ENCODE assay signal across 9 cellular contexts in genomic region chr11:111918390-111919256, GRCh38. TPM values are rescaled to one million over a fixed set of nuclear protein-coding genes. Genes with fewer than 3 reads are reported as not detected.
DNase-seq lines count a peak whose midpoint lies in the region; ATAC-seq lines count a peak whose summit lies in the region.
"Had no signal": no experiment of that assay in that cellular context is flagged by ENCODE, and none has a peak within 500 bp of the region (broad histone marks: within the 10 kb centered on the region; RNA-seq: fewer than 3 reads in every experiment).

TSS of gene C11orf52 (plus strand) at chr11:111918913. CDS start at chr11:111918973, 60 bp downstream.

- no peak for ATAC-seq in activated T-helper 17 cell treated with anti-CD3 and anti-CD28 coated beads, Interleukin-2, amount 50 U/mL, for 72 hours (replicated peaks)

- H3K9ac ChIP-seq in subcutaneous abdominal adipose tissue (ENCODE audit: low read length in 5 of 5), result peak within 1 kb of the TSS in 1 of 5 donors; percentile 22

- no peak within 1 kb of the TSS for H3K27ac Mint-ChIP-seq in activated T-helper 2 cell treated with anti-CD3 and anti-CD28 coated beads, Interferon-gamma antibody, Interleukin-2, Interleukin-4, amounts not matched to agents 10 μg/mL and 5 μg/mL and 100 μg/mL, durations not matched to agents 14 hours and 24 hours and 36 hours
- H3K27ac Mint-ChIP-seq in activated T-helper 17 cell treated with anti-CD3 and anti-CD28 coated beads, Interleukin-2, amount 50 U/mL, for 72 hours, result no peak within 1 kb of the TSS

- H3K36me3 ChIP-seq in subcutaneous abdominal adipose tissue (ENCODE audit: control insufficient read depth in 5 of 5, insufficient read depth in 5 of 5, low read length in 5 of 5), result no peaks in the 10 kb centered on the region

- H3K4me3 ChIP-seq in iPS-18c (ENCODE audit: insufficient read depth, low read depth, low read length), result 0 out of 2 replicates have a peak within 1 kb of the TSS, but pooled peaks have one; percentile 16
- H3K4me3 ChIP-seq in subcutaneous abdominal adipose tissue (ENCODE audit: low read depth in 1 of 5, low read length in 5 of 5), result peak within 1 kb of the TSS in 4 of 5 donors; percentile 29 to 44 (median 40)

- peak within 1 kb of the TSS; percentile 55 for H3K27ac ChIP-seq in subcutaneous abdominal adipose tissue (ENCODE audit: low read depth, low read length)

- no peak within 1 kb of the TSS for H3K4me3 Mint-ChIP-seq in activated T-helper 2 cell treated with anti-CD3 and anti-CD28 coated beads, Interferon-gamma antibody, Interleukin-2, Interleukin-4, amounts not matched to agents 10 μg/mL and 5 μg/mL and 100 μg/mL, durations not matched to agents 14 hours and 24 hours and 36 hours (ENCODE audit: low read depth)
- H3K4me3 Mint-ChIP-seq in activated T-helper 17 cell treated with anti-CD3 and anti-CD28 coated beads, Interleukin-2, amount 50 U/mL, for 72 hours, result no peak within 1 kb of the TSS

- intact Hi-C loops in activated T-helper 2 cell treated with anti-CD3 and anti-CD28 coated beads, Interferon-gamma antibody, Interleukin-2, Interleukin-4, amounts not matched to agents 10 μg/mL and 5 μg/mL and 100 μg/mL, durations not matched to agents 14 hours and 24 hours and 36 hours (cut with micrococcal nuclease), result no loop called here

- DNase-seq in LoVo (ENCODE audit: low spot score), result peak; percentile 85
- peak; percentile 74 to 86 for DNase-seq in SHP77 (lab: John Stamatoyannopoulos, UW)
- DNase-seq in Kasumi-1 (lab: John Stamatoyannopoulos, UW), result no peak
- DNase-seq in activated T-helper 2 cell treated with anti-CD3 and anti-CD28 coated beads, Interferon-gamma antibody, Interleukin-2, Interleukin-4, amounts not matched to agents 10 μg/mL and 5 μg/mL and 100 μg/mL, durations not matched to agents 14 hours and 24 hours and 36 hours (ENCODE audit: low spot score), result no peak
- DNase-seq in RKO (ENCODE audit: low spot score), result no peak
- DNase-seq: stimulated activated CD4-positive, alpha-beta T cell treated with anti-CD3 and anti-CD28 coated beads, Interleukin-4, amount 100 ng/mL, for 1 hour had no signal

- H3K9me3 ChIP-seq in iPS-18c (ENCODE audit: control insufficient read depth, insufficient read depth, low read length), result no peaks in the 10 kb centered on the region
- no peaks in the 10 kb centered on the region for H3K9me3 ChIP-seq in subcutaneous abdominal adipose tissue (ENCODE audit: control insufficient read depth in 5 of 5, low read length in 5 of 5)

- H3K9me3 Mint-ChIP-seq in activated T-helper 2 cell treated with anti-CD3 and anti-CD28 coated beads, Interferon-gamma antibody, Interleukin-2, Interleukin-4, amounts not matched to agents 10 μg/mL and 5 μg/mL and 100 μg/mL, durations not matched to agents 14 hours and 24 hours and 36 hours, result no peaks in the 10 kb centered on the region
- no peaks in the 10 kb centered on the region for H3K9me3 Mint-ChIP-seq in activated T-helper 17 cell treated with anti-CD3 and anti-CD28 coated beads, Interleukin-2, amount 50 U/mL, for 72 hours

- H3K27me3 ChIP-seq in subcutaneous abdominal adipose tissue (ENCODE audit: control insufficient read depth in 5 of 5, insufficient read depth in 4 of 5, low read length in 5 of 5), result no peaks in the 10 kb centered on the region

- peaks cover 6 to 39% (median 37%) of the 10 kb centered on the region in 5 donors for H3K4me1 ChIP-seq in subcutaneous abdominal adipose tissue (ENCODE audit: control insufficient read depth in 5 of 5, insufficient read depth in 5 of 5, low read length in 5 of 5)

- peaks cover 30% of the 10 kb centered on the region for H3K27me3 Mint-ChIP-seq in activated T-helper 2 cell treated with anti-CD3 and anti-CD28 coated beads, Interferon-gamma antibody, Interleukin-2, Interleukin-4, amounts not matched to agents 10 μg/mL and 5 μg/mL and 100 μg/mL, durations not matched to agents 14 hours and 24 hours and 36 hours (ENCODE audit: low read depth)
- peaks cover 26% of the 10 kb centered on the region for H3K27me3 Mint-ChIP-seq in activated T-helper 17 cell treated with anti-CD3 and anti-CD28 coated beads, Interleukin-2, amount 50 U/mL, for 72 hours

- H3K4me1 Mint-ChIP-seq in activated T-helper 2 cell treated with anti-CD3 and anti-CD28 coated beads, Interferon-gamma antibody, Interleukin-2, Interleukin-4, amounts not matched to agents 10 μg/mL and 5 μg/mL and 100 μg/mL, durations not matched to agents 14 hours and 24 hours and 36 hours (ENCODE audit: low read depth), result peaks cover 2% of the 10 kb centered on the region
- H3K4me1 Mint-ChIP-seq in activated T-helper 17 cell treated with anti-CD3 and anti-CD28 coated beads, Interleukin-2, amount 50 U/mL, for 72 hours, result no peaks in the 10 kb centered on the region

- H3K36me3 Mint-ChIP-seq in activated T-helper 2 cell treated with anti-CD3 and anti-CD28 coated beads, Interferon-gamma antibody, Interleukin-2, Interleukin-4, amounts not matched to agents 10 μg/mL and 5 μg/mL and 100 μg/mL, durations not matched to agents 14 hours and 24 hours and 36 hours (ENCODE audit: low read depth), result no peaks in the 10 kb centered on the region
- H3K36me3 Mint-ChIP-seq in activated T-helper 17 cell treated with anti-CD3 and anti-CD28 coated beads, Interleukin-2, amount 50 U/mL, for 72 hours (ENCODE audit: low read depth), result no peaks in the 10 kb centered on the region

RNA-seq across cellular contexts. Expression of gene C11orf52, which starts in this region (rescaled TPM):
- total RNA-seq in activated T-helper 2 cell treated with anti-CD3 and anti-CD28 coated beads, Interferon-gamma antibody, Interleukin-2, Interleukin-4, amounts not matched to agents 10 μg/mL and 5 μg/mL and 100 μg/mL, durations not matched to agents 14 hours and 24 hours and 36 hours, result not detected in 2 replicates
- not detected for total RNA-seq in activated T-helper 17 cell treated with anti-CD3 and anti-CD28 coated beads, Interleukin-2, amount 50 U/mL, for 72 hours

Comparison
In these comparisons a context has a peak if more than half of its experiments do, and no peak if none do; other contexts are left out.
1. DNase-seq: peak in LoVo (single experiment) and SHP77 (2 of 2); none in Kasumi-1 (0 of 2), activated T-helper 2 cell treated with anti-CD3 and anti-CD28 coated beads, Interferon-gamma antibody, Interleukin-2, Interleukin-4, amounts not matched to agents 10 μg/mL and 5 μg/mL and 100 μg/mL, durations not matched to agents 14 hours and 24 hours and 36 hours (single experiment) and RKO (single experiment).